24 cellular contexts compared by ENCODE assay signal in genomic region chrX:7889138-7889537, GRCh38. TPM values are rescaled to one million over a fixed set of nuclear protein-coding genes. Genes with fewer than 3 reads are reported as not detected.
DNase-seq lines count a peak whose midpoint lies in the region; TF ChIP-seq lines count a peak whose summit lies in the region.
"Had no signal": no experiment of that assay in that cellular context is flagged by ENCODE, and none has a peak within 500 bp of the region (broad histone marks: within the 10 kb centered on the region; RNA-seq: fewer than 3 reads in every experiment).

No MANE protein-coding gene starts in this region.

- no peak for TF ChIP-seq CTCF in GM13977 (IDR thresholded peaks at IDR 0.05; ENCODE audit: extremely low read depth, insufficient read depth, missing control alignments)

- no peaks in the 10 kb centered on the region for H3K36me3 Mint-ChIP-seq in activated naive CD4-positive, alpha-beta T cell treated with anti-CD3 and anti-CD28 coated beads, Interleukin-2, amount 10 ng/mL, durations not matched to agents 7 days and 5 days

- no peak overlapping the region for H3K27ac Mint-ChIP-seq in activated naive CD4-positive, alpha-beta T cell treated with anti-CD3 and anti-CD28 coated beads, Interleukin-2, amount 10 ng/mL, durations not matched to agents 7 days and 5 days

- peak; percentile 19 for DNase-seq in activated naive CD4-positive, alpha-beta T cell treated with anti-CD3 and anti-CD28 coated beads, Interleukin-2, amount 10 ng/mL, durations not matched to agents 7 days and 5 days
- no peak for DNase-seq in activated naive CD4-positive, alpha-beta T cell (lab: John Stamatoyannopoulos, UW)
- DNase-seq in Jurkat, Clone E6-1 (ENCODE audit: low read depth, low spot score) = peak; percentile 11
- DNase-seq in SW480 (ENCODE audit: low spot score) = peak; percentile 70
- DNase-seq in GM13977 (ENCODE audit: low spot score) = no peak
- no peak for DNase-seq in stimulated activated CD4-positive, alpha-beta T cell treated with anti-CD3 and anti-CD28 coated beads, Interleukin-1b, Interleukin-23, amount 100 ng/mL, for 48 hours
- no peak for DNase-seq in NCI-H2196 (lab: John Stamatoyannopoulos, UW; ENCODE audit: unreplicated experiment)
- no peak for DNase-seq in NCI-H510A treated with DMSO at 0.1 percent for 48 hours (lab: John Stamatoyannopoulos, UW)
- DNase-seq: activated CD4-positive, alpha-beta T cell treated with anti-CD3 and anti-CD28 coated beads, Interleukin-2, amount 50 U/mL, for 48 hours; activated naive CD4-positive, alpha-beta T cell treated with Interleukin-2 at 50 U/mL for 16 hours; aorta; cerebellar nuclear complex; effector CD4-positive, alpha-beta T cell; erythroblast; hypothalamus; islet precursor cell; NCI-H1436 treated with DMSO at 0.1 percent for 48 hours; NCI-H446; NK-92 treated with Interleukin-12 subunit alpha and Interleukin-12 subunit beta, amount 100 ng/mL, for 24 hours; small intestine; stimulated activated CD4-positive, alpha-beta T cell treated with anti-CD3 and anti-CD28 coated beads, Interleukin-4, amount 100 ng/mL, for 24 hours had no signal

- H3K4me1 Mint-ChIP-seq in activated naive CD4-positive, alpha-beta T cell treated with anti-CD3 and anti-CD28 coated beads, Interleukin-2, amount 10 ng/mL, durations not matched to agents 7 days and 5 days = no peaks in the 10 kb centered on the region

- CTCF ChIA-PET in activated naive CD4-positive, alpha-beta T cell treated with anti-CD3 and anti-CD28 coated beads, Interleukin-2, amount 10 ng/mL, durations not matched to agents 7 days and 5 days (lab: Charles Lee) = no interaction called here

- no peaks in the 10 kb centered on the region for H3K9me3 Mint-ChIP-seq in activated naive CD4-positive, alpha-beta T cell treated with anti-CD3 and anti-CD28 coated beads, Interleukin-2, amount 10 ng/mL, durations not matched to agents 7 days and 5 days

- no peaks in the 10 kb centered on the region for H3K27me3 Mint-ChIP-seq in activated naive CD4-positive, alpha-beta T cell treated with anti-CD3 and anti-CD28 coated beads, Interleukin-2, amount 10 ng/mL, durations not matched to agents 7 days and 5 days

- no peak overlapping the region for H3K4me3 Mint-ChIP-seq in activated naive CD4-positive, alpha-beta T cell treated with anti-CD3 and anti-CD28 coated beads, Interleukin-2, amount 10 ng/mL, durations not matched to agents 7 days and 5 days

- in situ Hi-C loops in GM13977 (cut with MboI; ENCODE audit: low pct_unique_long_range_greater_than_20kb, low sequenced_read_pairs, unreplicated experiment) = no loop called here

- no peak overlapping the region for H3K4me3 ChIP-seq in Jurkat, Clone E6-1 (ENCODE audit: low read length)
- H3K4me3 ChIP-seq: A549 had no signal

RNA-seq across cellular contexts. Expression of gene PNPLA4, which starts 38.1 kb away (rescaled TPM):
- not detected for polyA plus RNA-seq in Jurkat, Clone E6-1 (2012; ENCODE audit: insufficient read depth, insufficient read length)

RNA-seq across cellular contexts. Expression of gene VCX, which starts 46.2 kb away (rescaled TPM):
- not detected for polyA plus RNA-seq in Jurkat, Clone E6-1 (2012; ENCODE audit: insufficient read depth, insufficient read length)
- polyA plus RNA-seq: A549, aorta, BJ, foreskin keratinocyte, small intestine had no signal

Comparison
In these comparisons a context has a peak if more than half of its experiments do, and no peak if none do; other contexts are left out.
1. DNase-seq: peak in activated naive CD4-positive, alpha-beta T cell treated with anti-CD3 and anti-CD28 coated beads, Interleukin-2, amount 10 ng/mL, durations not matched to agents 7 days and 5 days (single experiment), Jurkat, Clone E6-1 (single experiment) and SW480 (single experiment); none in activated naive CD4-positive, alpha-beta T cell (0 of 4), GM13977 (single experiment), stimulated activated CD4-positive, alpha-beta T cell treated with anti-CD3 and anti-CD28 coated beads, Interleukin-1b, Interleukin-23, amount 100 ng/mL, for 48 hours (single experiment), NCI-H2196 (single experiment) and NCI-H510A treated with DMSO at 0.1 percent for 48 hours (single experiment).